ENCODE assay signal across 8 cellular contexts in genomic region chr6:106325336-106326178, GRCh38. TPM values are rescaled to one million over a fixed set of nuclear protein-coding genes. Genes with fewer than 3 reads are reported as not detected.
DNase-seq lines count a peak whose midpoint lies in the region; ATAC-seq and TF ChIP-seq lines count a peak whose summit lies in the region.

TSS of gene ATG5 (minus strand) at chr6:106325760. CDS start at chr6:106316208, 9,552 bp downstream.

- no peak within 1 kb of the TSS for H4K91ac ChIP-seq in H9 (ENCODE audit: insufficient read length, low read depth, low read length)

- ATAC-seq in natural killer cell treated with Interleukin-12 subunit alpha and Interleukin-12 subunit beta and Interleukin-15 and Interleukin-18, amount 100 ng/mL, for 72 hours = peak; percentile 98
- peak; percentile 97 for ATAC-seq in stimulated activated naive CD8-positive, alpha-beta T cell treated with anti-CD3 and anti-CD28 coated beads, Interleukin-15, Interleukin-2, amounts not matched to agents 100 U/mL and 50 U/mL, for 24 hours

- peak within 1 kb of the TSS; percentile 93 for H3K14ac ChIP-seq in H9 (ENCODE audit: insufficient read depth, low read length)

- no peak within 1 kb of the TSS for H4K8ac ChIP-seq in H9 (replicated peaks; ENCODE audit: insufficient read length, low read depth, low read length)

- H3K27ac ChIP-seq in H9 (ENCODE audit: insufficient read length, low read depth, low read length) = peak within 1 kb of the TSS; percentile 62

- no peaks in the 10 kb centered on the region for H4K20me1 ChIP-seq in H9 (ENCODE audit: control insufficient read depth, insufficient read depth, insufficient read length)

- peak within 1 kb of the TSS; percentile 72 for H3K9ac ChIP-seq in H9 (ENCODE audit: extremely low read depth, insufficient read length, low read length)

- no peak within 1 kb of the TSS for H2BK12ac ChIP-seq in H9 (ENCODE audit: insufficient read length, low read depth, low read length)

- H2BK5ac ChIP-seq in H9 (ENCODE audit: insufficient read length, low read length) = no peak within 1 kb of the TSS

- DNase-seq in ELR (ENCODE audit: low read depth) (peak; percentile 99), H9 (peak; percentile 100), MG63 (peak; percentile 99), SHP77 treated with DMSO at 0.1 percent for 48 hours (lab: John Stamatoyannopoulos, UW) (peak; percentile 96), fibroblast of pulmonary artery (ENCODE audit: low read depth) (peak; percentile 99)
- peak; percentile 100 for DNase-seq in activated effector memory CD4-positive, alpha-beta T cell treated with anti-CD3 and anti-CD28 coated beads, Interleukin-2, amount 50 U/mL, for 16 hours
- peak; percentile 100 for DNase-seq in natural killer cell treated with Interleukin-12 subunit alpha and Interleukin-12 subunit beta and Interleukin-15 and Interleukin-18, amount 100 ng/mL, for 72 hours (ENCODE audit: low spot score)
- peak; percentile 100 for DNase-seq in stimulated activated naive CD8-positive, alpha-beta T cell treated with anti-CD3 and anti-CD28 coated beads, Interleukin-15, Interleukin-2, amounts not matched to agents 100 U/mL and 50 U/mL, for 24 hours

- WGBS in H9 (ENCODE audit: extremely low coverage, insufficient read length, low lambda C conversion rate) = no CpG with 5 or more reads among the region's 56 CpGs

- H3K9me3 ChIP-seq in H9 (ENCODE audit: control insufficient read depth, low read depth, low read length) (no peaks in the 10 kb centered on the region), MG63 (no peaks in the 10 kb centered on the region)

- H3K79me1 ChIP-seq in H9 (ENCODE audit: insufficient read depth, low read depth, low read length, poor library complexity, severe bottlenecking) = peaks cover 7% of the 10 kb centered on the region

- peak within 1 kb of the TSS; percentile 90 to 97 (median 91) for H3K27ac Mint-ChIP-seq in H9
- H3K27ac Mint-ChIP-seq in natural killer cell treated with Interleukin-12 subunit alpha and Interleukin-12 subunit beta and Interleukin-15 and Interleukin-18, amount 100 ng/mL, for 72 hours = peak within 1 kb of the TSS; percentile 96 to 97

- no peaks in the 10 kb centered on the region for H3K9me3 Mint-ChIP-seq in H9
- H3K9me3 Mint-ChIP-seq in natural killer cell treated with Interleukin-12 subunit alpha and Interleukin-12 subunit beta and Interleukin-15 and Interleukin-18, amount 100 ng/mL, for 72 hours = no peaks in the 10 kb centered on the region

- H2AFZ ChIP-seq in H9 (ENCODE audit: low read length) = no peak within 1 kb of the TSS

- peaks cover 11% of the 10 kb centered on the region for H3K27me3 Mint-ChIP-seq in H9 (ENCODE audit: low read depth)
- peaks cover 17 to 26% of the 10 kb centered on the region in 2 donors for H3K27me3 Mint-ChIP-seq in natural killer cell treated with Interleukin-12 subunit alpha and Interleukin-12 subunit beta and Interleukin-15 and Interleukin-18, amount 100 ng/mL, for 72 hours

- no peak within 1 kb of the TSS for H3K23ac ChIP-seq in H9 (ENCODE audit: insufficient read length, low read depth, low read length)

- no peak within 1 kb of the TSS for H2BK20ac ChIP-seq in H9 (ENCODE audit: low read depth, low read length, poor library complexity, severe bottlenecking)

- H3K23me2 ChIP-seq in H9 (ENCODE audit: insufficient read length, low read depth, low read length, poor library complexity, severe bottlenecking) = no peaks in the 10 kb centered on the region

- no peak within 1 kb of the TSS for H4K5ac ChIP-seq in H9 (ENCODE audit: insufficient read length, low read depth, low read length)

- H3K36me3 Mint-ChIP-seq in H9 (ENCODE audit: insufficient read depth in 1 of 3, low read depth in 3 of 3) = peaks cover 0 to 10% (median 6%) of the 10 kb centered on the region in 3 experiments; a peak in 4 of 7 replicates
- H3K36me3 Mint-ChIP-seq in natural killer cell treated with Interleukin-12 subunit alpha and Interleukin-12 subunit beta and Interleukin-15 and Interleukin-18, amount 100 ng/mL, for 72 hours = no peaks in the 10 kb centered on the region

- H3K4me3 Mint-ChIP-seq in H9 = peak within 1 kb of the TSS; percentile 93
- peak within 1 kb of the TSS; percentile 97 for H3K4me3 Mint-ChIP-seq in natural killer cell treated with Interleukin-12 subunit alpha and Interleukin-12 subunit beta and Interleukin-15 and Interleukin-18, amount 100 ng/mL, for 72 hours

- H3K27me3 ChIP-seq in H9 (ENCODE audit: insufficient read depth, low read length) = no peaks in the 10 kb centered on the region
- no peaks in the 10 kb centered on the region for H3K27me3 ChIP-seq in MG63

- peak within 1 kb of the TSS; percentile 85 for H3K4me3 ChIP-seq in MG63
- H3K4me3 ChIP-seq in fibroblast of pulmonary artery (replicated peaks; ENCODE audit: low read depth, low read length) = peak within 1 kb of the TSS; percentile 99

- H2AK5ac ChIP-seq in H9 (ENCODE audit: insufficient read length, low read length) = no peak within 1 kb of the TSS

- peak within 1 kb of the TSS; percentile 83 for H3K18ac ChIP-seq in H9 (ENCODE audit: insufficient read length, low read depth, low read length)

- no peaks in the 10 kb centered on the region for H3K4me1 ChIP-seq in H9 (ENCODE audit: insufficient read depth, low read length)

- H3K4ac ChIP-seq in H9 (ENCODE audit: low read depth, low read length) = no peak within 1 kb of the TSS

- H2BK15ac ChIP-seq in H9 (ENCODE audit: low read depth, low read length) = no peak within 1 kb of the TSS

- H3K56ac ChIP-seq in H9 (ENCODE audit: insufficient read length, low read depth, low read length) = no peak within 1 kb of the TSS

- peaks cover 23 to 24% of the 10 kb centered on the region in 2 experiments for H3K4me1 Mint-ChIP-seq in H9
- peaks cover 32 to 36% of the 10 kb centered on the region in 2 donors for H3K4me1 Mint-ChIP-seq in natural killer cell treated with Interleukin-12 subunit alpha and Interleukin-12 subunit beta and Interleukin-15 and Interleukin-18, amount 100 ng/mL, for 72 hours (ENCODE audit: low read depth in 2 of 2)

- no peak within 1 kb of the TSS for H3T11ph ChIP-seq in H9 (ENCODE audit: low read length)

- no peaks in the 10 kb centered on the region; the same call in 1 of the 2 replicates for H3K36me3 ChIP-seq in MG63

- peak within 1 kb of the TSS; percentile 75 for H3K4me2 ChIP-seq in H9 (ENCODE audit: insufficient read depth, insufficient read length, low read length)

- TF ChIP-seq CTCF in H9 (conservative IDR thresholded peaks at IDR 0.05) (no peak), fibroblast of pulmonary artery (IDR thresholded peaks at IDR 0.05; ENCODE audit: low read length, missing control alignments) (no peak)

- peaks cover 19% of the 10 kb centered on the region; the same call in 1 of the 2 replicates for H3K79me2 ChIP-seq in H9 (ENCODE audit: insufficient read depth, low read length)

- no peak within 1 kb of the TSS for H2BK120ac ChIP-seq in H9 (ENCODE audit: low read depth, low read length, poor library complexity, severe bottlenecking)

RNA-seq across cellular contexts. Expression of gene ATG5, which starts in this region (rescaled TPM):
- 36.7 and 37.2 TPM in 2 replicates for total RNA-seq in H9 (2021)
- 51.9 and 61.9 TPM in 2 replicates for total RNA-seq in MG63 (2014; rRNA removed; shearing (Covaris generic); ENCODE audit: low replicate concordance)
- 10 to 100 TPM; 41.4 to 59.7 TPM for total RNA-seq in natural killer cell treated with Interleukin-12 subunit alpha and Interleukin-12 subunit beta and Interleukin-15 and Interleukin-18, amount 100 ng/mL, for 72 hours

Comparison
In these comparisons a context has a peak if more than half of its experiments do, and no peak if none do; other contexts are left out.
1. Peak in every context shown above with its lines: DNase-seq, ATAC-seq, H3K4me3 ChIP-seq and H3K27ac ChIP-seq.